In genomic region chr17:17757944-17758343, GRCh38 we compare ENCODE assay signal across 10 cellular contexts.
DNase-seq lines count a peak whose midpoint lies in the region; ATAC-seq and TF ChIP-seq lines count a peak whose summit lies in the region.
"Had no signal": no experiment of that assay in that cellular context is flagged by ENCODE, and none has a peak within 500 bp of the region (broad histone marks: within the 10 kb centered on the region; RNA-seq: fewer than 3 reads in every experiment).

No MANE protein-coding gene starts in this region.

- H3K9me3 ChIP-seq in CD4-positive, alpha-beta T cell (ENCODE audit: control insufficient read depth, low read length) = no peaks in the 10 kb centered on the region
- no peaks in the 10 kb centered on the region for H3K9me3 ChIP-seq in OCI-LY7 (ENCODE audit: low read length)

- H3K9me2 ChIP-seq in OCI-LY7 (ENCODE audit: insufficient read depth, low read length) = no peaks in the 10 kb centered on the region

- H4K20me1 ChIP-seq in OCI-LY7 (ENCODE audit: insufficient read depth, low read length) = no peaks in the 10 kb centered on the region

- peak overlapping the region; percentile 84 for H3K4me2 ChIP-seq in OCI-LY7 (ENCODE audit: low read length)

- peaks cover 100% of the 10 kb centered on the region for H3K4me1 ChIP-seq in OCI-LY7 (ENCODE audit: insufficient read depth, low read length, poor library complexity, severe bottlenecking)

- TF ChIP-seq CTCF in CD4-positive, alpha-beta T cell (IDR thresholded peaks at IDR 0.05) = no peak
- no peak for TF ChIP-seq CTCF in OCI-LY7 (conservative IDR thresholded peaks at IDR 0.05; ENCODE audit: low read length)

- no peaks in the 10 kb centered on the region for H3K36me3 Mint-ChIP-seq in CD4-positive, alpha-beta T cell (ENCODE audit: low read depth)

- H3K27ac ChIP-seq in CD4-positive, alpha-beta T cell (ENCODE audit: low read depth, low read length) = peak overlapping the region; percentile 51
- peak overlapping the region; percentile 98 for H3K27ac ChIP-seq in OCI-LY7 (ENCODE audit: low read depth, low read length, poor library complexity, severe bottlenecking)

- H3K36me3 ChIP-seq in OCI-LY7 (ENCODE audit: insufficient read depth, low read length) = peaks cover 14% of the 10 kb centered on the region; the same call in 1 of the 2 replicates

- ATAC-seq in CD4-positive, alpha-beta T cell (ENCODE audit: poor library complexity) = peak; percentile 16
- ATAC-seq in HG03280 (IDR thresholded peaks at IDR 0.05; ENCODE audit: unreplicated experiment) = no peak

- CTCF ChIA-PET in CD4-positive, alpha-beta T cell (lab: Charles Lee) = no interaction called here
- CTCF ChIA-PET in OCI-LY7 (lab: Charles Lee; ENCODE audit: unreplicated experiment) = interaction anchor here (1.1 to 1.8 kb wide), 3 partner anchors 8 to 76 kb away, joined by 3 to 5 read pairs (median 3); no protein-coding TSS in a partner anchor

- POLR2A ChIA-PET in CD4-positive, alpha-beta T cell (lab: Charles Lee) = interaction anchor here (1.0 to 1.6 kb wide), 5 partner anchors 19 to 215 kb away, joined by 3 to 5 read pairs (median 5); partner anchors contain the start of genes DRC3 and TOM1L2
- POLR2A ChIA-PET in OCI-LY7 (lab: Charles Lee) = interaction anchor here (1.0 to 2.1 kb wide), 4 partner anchors 8 to 78 kb away, joined by 3 to 8 read pairs (median 6); partner anchors contain the start of gene SREBF1

- no peak for DNase-seq in CD4-positive, alpha-beta T cell
- DNase-seq in DMS79 treated with DMSO at 0.1 percent for 48 hours (lab: John Stamatoyannopoulos, UW) (peak; percentile 24), OCI-LY7 (ENCODE audit: low spot score) (peak; percentile 77), left kidney (ENCODE audit: low read depth, low spot score) (peak; percentile 34), HuH-7.5 (ENCODE audit: low spot score) (no peak), dedifferentiated amniotic fluid mesenchymal stem cell (ENCODE audit: extremely low spot score) (no peak)
- DNase-seq: cerebellar nuclear complex, kidney glomerular epithelial cell, substantia nigra had no signal

- no peak overlapping the region for H2AFZ ChIP-seq in OCI-LY7 (ENCODE audit: low read length)

- peak overlapping the region; percentile 61 for H3K4me3 ChIP-seq in OCI-LY7 (ENCODE audit: low read depth, low read length, poor library complexity, severe bottlenecking)

- TSS peak; percentile 61 for BruUV-seq in OCI-LY7 (replicated peaks; lab: Mats Ljungman, UMichigan)

- peak overlapping the region; percentile 91 for H3K27ac Mint-ChIP-seq in CD4-positive, alpha-beta T cell

- no peaks in the 10 kb centered on the region for H3K27me3 ChIP-seq in CD4-positive, alpha-beta T cell (ENCODE audit: control insufficient read depth, insufficient read depth, low read length)

- H3K4me3 Mint-ChIP-seq in CD4-positive, alpha-beta T cell = peak overlapping the region; percentile 84

- H3K9me3 Mint-ChIP-seq in CD4-positive, alpha-beta T cell = no peaks in the 10 kb centered on the region

- no peaks in the 10 kb centered on the region for H3K27me3 Mint-ChIP-seq in CD4-positive, alpha-beta T cell

- peaks cover 47% of the 10 kb centered on the region for H3K79me2 ChIP-seq in OCI-LY7 (ENCODE audit: insufficient read depth, low read depth, low read length)

- peaks cover 63% of the 10 kb centered on the region for H3K4me1 Mint-ChIP-seq in CD4-positive, alpha-beta T cell (ENCODE audit: low read depth)

- intact Hi-C loops in CD4-positive, alpha-beta T cell (cut with DNase I, micrococcal nuclease) = loop anchor here in 1 of 2 experiments (5.0 to 10.0 kb wide), 2 partner anchors 34 to 277 kb away; partner anchors contain the start of genes ATPAF2 and GID4
- intact Hi-C loops in OCI-LY7 (cut with micrococcal nuclease; ENCODE audit: unreplicated experiment) = loop anchor here (1.0 to 2.0 kb wide), 3 partner anchors 8 to 79 kb away; partner anchors contain the start of gene SREBF1

Comparison
In these comparisons a context has a peak if more than half of its experiments do, and no peak if none do; other contexts are left out.
1. DNase-seq: peak in DMS79 treated with DMSO at 0.1 percent for 48 hours (single experiment), OCI-LY7 (single experiment) and left kidney (single experiment); none in CD4-positive, alpha-beta T cell (0 of 10), HuH-7.5 (single experiment) and dedifferentiated amniotic fluid mesenchymal stem cell (single experiment).